Comparison of ENCODE assay signal across 15 cellular contexts in genomic region chr3:127560051-127560787, GRCh38. TPM values are rescaled to one million over a fixed set of nuclear protein-coding genes. Genes with fewer than 3 reads are reported as not detected.
DNase-seq lines count a peak whose midpoint lies in the region; ATAC-seq, FAIRE-seq and TF ChIP-seq lines count a peak whose summit lies in the region.
"Had no signal": no experiment of that assay in that cellular context is flagged by ENCODE, and none has a peak within 500 bp of the region (broad histone marks: within the 10 kb centered on the region; RNA-seq: fewer than 3 reads in every experiment).

No MANE protein-coding gene starts in this region.

- H3K4me2 ChIP-seq in OCI-LY1 (ENCODE audit: low read length), result no peak overlapping the region
- no peak overlapping the region for H3K4me2 ChIP-seq in endothelial cell of umbilical vein (ENCODE audit: insufficient read depth, low read length)

- H3K27ac Mint-ChIP-seq in CD8-positive, alpha-beta T cell, result peak overlapping the region; percentile 16

- H4K20me1 ChIP-seq in OCI-LY1 (ENCODE audit: insufficient read depth, low read length), result no peaks in the 10 kb centered on the region
- H4K20me1 ChIP-seq in endothelial cell of umbilical vein (replicated peaks; ENCODE audit: control insufficient read depth, extremely low read depth, insufficient read depth, low read length), result no peaks in the 10 kb centered on the region

- peaks cover 4% of the 10 kb centered on the region for H3K36me3 Mint-ChIP-seq in CD8-positive, alpha-beta T cell

- peaks cover 8% of the 10 kb centered on the region for H3K27me3 Mint-ChIP-seq in CD8-positive, alpha-beta T cell (ENCODE audit: low read depth)

- H3K4me3 Mint-ChIP-seq in CD8-positive, alpha-beta T cell, result no peak overlapping the region
- H3K4me3 Mint-ChIP-seq: neural crest cell had no signal

- no peak overlapping the region for H3K9ac ChIP-seq in OCI-LY1 (ENCODE audit: low read length)
- no peak overlapping the region for H3K9ac ChIP-seq in endothelial cell of umbilical vein (replicated peaks; ENCODE audit: extremely low read depth, insufficient read depth, low read length)

- dilution Hi-C loops in endothelial cell of umbilical vein (cut with MboI; ENCODE audit: extremely low pct_ligation_motif_present, low sequenced_read_pairs), result no loop called here

- peaks cover 7% of the 10 kb centered on the region for H3K9me3 Mint-ChIP-seq in CD8-positive, alpha-beta T cell

- no peaks in the 10 kb centered on the region for H3K79me2 ChIP-seq in OCI-LY1 (ENCODE audit: insufficient read depth, low read length)
- no peaks in the 10 kb centered on the region for H3K79me2 ChIP-seq in endothelial cell of umbilical vein (ENCODE audit: control insufficient read depth, insufficient read depth, low read length)

- H3K4me3 ChIP-seq in CD8-positive, alpha-beta T cell (ENCODE audit: low read depth, low read length), result no peak overlapping the region
- H3K4me3 ChIP-seq in OCI-LY1 (ENCODE audit: low read depth, low read length, poor library complexity, severe bottlenecking) (peak overlapping the region; percentile 31), endothelial cell of umbilical vein (replicated peaks in 1 of 3; ENCODE audit: insufficient read depth in 1 of 3, low read depth in 1 of 3, low read length in 3 of 3) (no peak overlapping the region)
- H3K4me3 ChIP-seq: thoracic aorta had no signal

- POLR2A ChIA-PET in CD8-positive, alpha-beta T cell (lab: Charles Lee), result no interaction called here
- POLR2A ChIA-PET in HEK293T (lab: Yijun Ruan, JAX) (no interaction called here), endothelial cell of umbilical vein (lab: Charles Lee) (no interaction called here)

- no peak for TF ChIP-seq CTCF in CD8-positive, alpha-beta T cell (IDR thresholded peaks at IDR 0.05)
- no peak for TF ChIP-seq CTCF in OCI-LY1 (IDR thresholded peaks at IDR 0.05; ENCODE audit: low read length)
- TF ChIP-seq CTCF in endothelial cell of umbilical vein (IDR thresholded peaks at IDR 0.05; ENCODE audit: extremely low read depth in 1 of 2, insufficient read depth in 1 of 2, low read depth in 1 of 2, low read length in 2 of 2), result no peak

- TF ChIP-seq POLR2A in endothelial cell of umbilical vein (IDR thresholded peaks at IDR 0.05; ENCODE audit: low read depth, low read length), result no peak

- no peaks in the 10 kb centered on the region for H3K27me3 ChIP-seq in CD8-positive, alpha-beta T cell (ENCODE audit: insufficient read depth, low read length)
- no peaks in the 10 kb centered on the region; the same call in 1 of the 2 replicates for H3K27me3 ChIP-seq in OCI-LY1 (ENCODE audit: insufficient read depth, low read length)
- no peaks in the 10 kb centered on the region for H3K27me3 ChIP-seq in endothelial cell of umbilical vein (ENCODE audit: control insufficient read depth in 2 of 2, insufficient read depth in 2 of 2, low read length in 2 of 2)

- peak overlapping the region; percentile 88; the same call in 1 of the 2 replicates for H2AFZ ChIP-seq in OCI-LY1 (ENCODE audit: low read length)
- H2AFZ ChIP-seq in endothelial cell of umbilical vein (ENCODE audit: low read depth, low read length), result peak overlapping the region; percentile 81

- H3K9me2 ChIP-seq in OCI-LY1 (ENCODE audit: low read depth, low read length), result no peaks in the 10 kb centered on the region

- intact Hi-C loops in CD8-positive, alpha-beta T cell (cut with DNase I, micrococcal nuclease), result no loop called here
- intact Hi-C loops in endothelial cell of umbilical vein (cut with micrococcal nuclease), result no loop called here

- no peaks in the 10 kb centered on the region for H3K9me1 ChIP-seq in endothelial cell of umbilical vein (replicated peaks; ENCODE audit: control insufficient read depth, extremely low read depth, insufficient read depth, low read length)

- H3F3A ChIP-seq in OCI-LY1 (ENCODE audit: insufficient read depth, low read length), result no peaks in the 10 kb centered on the region

- H3K4me1 ChIP-seq in CD8-positive, alpha-beta T cell (ENCODE audit: insufficient read depth, low read length), result no peaks in the 10 kb centered on the region
- H3K4me1 ChIP-seq in OCI-LY1 (ENCODE audit: insufficient read depth, low read length, severe bottlenecking) (no peaks in the 10 kb centered on the region), endothelial cell of umbilical vein (ENCODE audit: control insufficient read depth, extremely low read depth, insufficient read depth, low read length) (peaks cover 3% of the 10 kb centered on the region)

- DNase-seq in CD8-positive, alpha-beta T cell, result no peak
- DNase-seq in HEK293T (ENCODE audit: extremely low spot score), result no peak
- no peak for DNase-seq in endothelial cell of umbilical vein (ENCODE audit: low read depth, low spot score)
- no peak for DNase-seq in DMS53 treated with DMSO at 0.1 percent for 48 hours (lab: John Stamatoyannopoulos, UW; ENCODE audit: unreplicated experiment)
- no peak for DNase-seq in GM19239 (ENCODE audit: insufficient read length, low spot score)
- DNase-seq: activated effector memory CD4-positive, alpha-beta T cell treated with Interleukin-2 at 50 U/mL for 16 hours; cerebellar nuclear complex; DMS53; NCI-H1092; NCI-H526 had no signal

- peak; percentile 17 for ATAC-seq in CD8-positive, alpha-beta T cell
- no peak for ATAC-seq in GM18498 (IDR thresholded peaks at IDR 0.05; ENCODE audit: unreplicated experiment)

- FAIRE-seq in endothelial cell of umbilical vein (lab: Jason Lieb, UNC) (no peak), GM19239 (lab: Jason Lieb, UNC) (no peak)
- FAIRE-seq: GM12892 had no signal

- H3K4me1 Mint-ChIP-seq in CD8-positive, alpha-beta T cell (ENCODE audit: low read depth), result peaks cover 7% of the 10 kb centered on the region

- peaks cover 9% of the 10 kb centered on the region for H3K9me3 ChIP-seq in CD8-positive, alpha-beta T cell (ENCODE audit: low read length)
- H3K9me3 ChIP-seq in OCI-LY1 (ENCODE audit: low read length) (peaks cover 10% of the 10 kb centered on the region), endothelial cell of umbilical vein (replicated peaks; ENCODE audit: control insufficient read depth, insufficient read depth, low read length) (no peaks in the 10 kb centered on the region)
- H3K9me3 ChIP-seq: thoracic aorta had no signal

- no peaks in the 10 kb centered on the region for H3K36me3 ChIP-seq in CD8-positive, alpha-beta T cell (ENCODE audit: insufficient read depth, low read length)
- H3K36me3 ChIP-seq in OCI-LY1 (ENCODE audit: insufficient read depth, low read length) (no peaks in the 10 kb centered on the region; the same call in 1 of the 2 replicates), endothelial cell of umbilical vein (ENCODE audit: control insufficient read depth in 2 of 2, extremely low read depth in 1 of 2, insufficient read depth in 2 of 2, low read length in 2 of 2) (no peaks in the 10 kb centered on the region)
- H3K36me3 ChIP-seq: thoracic aorta had no signal

- no TSS peak for BruUV-seq in endothelial cell of umbilical vein (replicated peaks; lab: Mats Ljungman, UMichigan)

- no peak overlapping the region for H3K27ac ChIP-seq in CD8-positive, alpha-beta T cell (ENCODE audit: low read depth, low read length)
- H3K27ac ChIP-seq in OCI-LY1 (ENCODE audit: low read depth, low read length, poor library complexity, severe bottlenecking), result no peak overlapping the region
- no peak overlapping the region for H3K27ac ChIP-seq in endothelial cell of umbilical vein (ENCODE audit: insufficient read depth, low read depth, low read length)
- H3K27ac ChIP-seq: thoracic aorta had no signal

- CTCF ChIA-PET in CD8-positive, alpha-beta T cell (lab: Charles Lee), result no interaction called here
- CTCF ChIA-PET in HEK293T (lab: Yijun Ruan, JAX) (no interaction called here), endothelial cell of umbilical vein (lab: Charles Lee) (interaction anchor here (1.1 kb wide), 1 partner anchor 15 kb away, joined by 4 read pairs; no protein-coding TSS in a partner anchor)

TF ChIP-seq in HEK293T, 16 proteins besides CTCF, POLR2A, EP300 and RAD21 (continues in another document):
- TF ChIP-seq L3MBTL2 (conservative IDR thresholded peaks at IDR 0.05) (no peak), HDGF (IDR thresholded peaks at IDR 0.05; ENCODE audit: borderline replicate concordance) (no peak), FOXM1 (IDR thresholded peaks at IDR 0.05; ENCODE audit: borderline replicate concordance) (no peak), CTBP1 (IDR thresholded peaks at IDR 0.05; ENCODE audit: borderline replicate concordance) (0 out of 2 replicates have a peak, but pooled peaks have one; percentile 7), ARNT (IDR thresholded peaks at IDR 0.05) (no peak), ELF4 (IDR thresholded peaks at IDR 0.05) (no peak), ZNF384 (IDR thresholded peaks at IDR 0.05) (no peak)

TF ChIP-seq in endothelial cell of umbilical vein, 7 proteins besides CTCF, POLR2A, EP300 and RAD21:
- no peak for TF ChIP-seq GATA2 (IDR thresholded peaks at IDR 0.05; ENCODE audit: insufficient read depth, insufficient read length, low read depth, low read length)

RNA-seq across cellular contexts. Expression of gene TPRA1, which starts 30.3 kb away (rescaled TPM):
- total RNA-seq in CD8-positive, alpha-beta T cell, result 1 to 10 TPM; 6.0 to 6.1 TPM
- total RNA-seq in endothelial cell of umbilical vein, result 34.3 and 34.6 TPM in 2 replicates
- 58.0 and 65.4 TPM in 2 replicates for polyA plus RNA-seq in endothelial cell of umbilical vein
- polyA plus RNA-seq in endothelial cell of umbilical vein (2011; cell fraction: cytosol; rRNA removed), result 34.5 and 37.5 TPM in 2 replicates
- 42.5 and 45.5 TPM in 2 replicates for polyA plus RNA-seq in endothelial cell of umbilical vein (2011; cell fraction: nucleus; rRNA removed)
- polyA plus RNA-seq in endothelial cell of umbilical vein (2012), result 19.9 and 26.8 TPM in 2 replicates
- polyA minus RNA-seq in endothelial cell of umbilical vein, result 30.8 and 38.6 TPM in 2 replicates
- 43.3 TPM for polyA minus RNA-seq in endothelial cell of umbilical vein (2011; cell fraction: cytosol; rRNA and poly(A)+ RNA removed)
- 13.7 and 15.6 TPM in 2 replicates for polyA minus RNA-seq in endothelial cell of umbilical vein (2011; cell fraction: nucleus; rRNA and poly(A)+ RNA removed)

RNA-seq across cellular contexts. Expression of gene MCM2, which starts 38.0 kb away (rescaled TPM):
- total RNA-seq in CD8-positive, alpha-beta T cell, result 10 to 100 TPM; 13.7 to 14.0 TPM
- 64.6 and 71.2 TPM in 2 replicates for total RNA-seq in endothelial cell of umbilical vein
- polyA plus RNA-seq in endothelial cell of umbilical vein, result 48.4 and 53.7 TPM in 2 replicates
- polyA plus RNA-seq in endothelial cell of umbilical vein (2011; cell fraction: cytosol; rRNA removed), result 44.8 and 49.6 TPM in 2 replicates
- polyA plus RNA-seq in endothelial cell of umbilical vein (2011; cell fraction: nucleus; rRNA removed), result 58.4 and 64.1 TPM in 2 replicates
- polyA plus RNA-seq in endothelial cell of umbilical vein (2012), result 16.7 and 28.0 TPM in 2 replicates
- 73.7 and 81.5 TPM in 2 replicates for polyA minus RNA-seq in endothelial cell of umbilical vein
- 221 TPM for polyA minus RNA-seq in endothelial cell of umbilical vein (2011; cell fraction: cytosol; rRNA and poly(A)+ RNA removed)
- polyA minus RNA-seq in endothelial cell of umbilical vein (2011; cell fraction: nucleus; rRNA and poly(A)+ RNA removed), result 27.1 and 29.2 TPM in 2 replicates
